In genomic region chr7:151405056-151405455, GRCh38 we compare ENCODE assay signal across 13 cellular contexts. TPM values are rescaled to one million over a fixed set of nuclear protein-coding genes. Genes with fewer than 3 reads are reported as not detected.
"Had no signal": no experiment of that assay in that cellular context is flagged by ENCODE, and none has a peak within 500 bp of the region (broad histone marks: within the 10 kb centered on the region; RNA-seq: fewer than 3 reads in every experiment).

No MANE protein-coding gene starts in this region.

- H3K4me3 Mint-ChIP-seq: activated B cell treated with CpG ODN at 0.5 μM for 24 hours; activated CD4-positive, alpha-beta T cell treated with anti-CD3 and anti-CD28 coated beads, Interleukin-2, amount 10 ng/mL, durations not matched to agents 24 days and 14 days; activated naive CD4-positive, alpha-beta T cell treated with anti-CD3 and anti-CD28 coated beads for 36 hours; activated T-helper 17 cell treated with anti-CD3 and anti-CD28 coated beads, Interleukin-2, amount 50 U/mL, for 72 hours; dendritic cell treated with granulocyte-macrophage colony-stimulating factor and Interleukin-4, amounts not matched to agents 40 ng/mL and 50 ng/mL, for 4 days; immature natural killer cell; natural killer cell had no signal

- ATAC-seq: activated T-helper 17 cell treated with anti-CD3 and anti-CD28 coated beads, Interleukin-2, amount 50 U/mL, for 72 hours; natural killer cell had no signal

- H3K9me3 Mint-ChIP-seq: activated B cell treated with CpG ODN at 0.5 μM for 24 hours; activated CD4-positive, alpha-beta T cell treated with anti-CD3 and anti-CD28 coated beads, Interleukin-2, amount 10 ng/mL, durations not matched to agents 24 days and 14 days; activated naive CD4-positive, alpha-beta T cell treated with anti-CD3 and anti-CD28 coated beads for 36 hours; activated T-helper 17 cell treated with anti-CD3 and anti-CD28 coated beads, Interleukin-2, amount 50 U/mL, for 72 hours; dendritic cell treated with granulocyte-macrophage colony-stimulating factor and Interleukin-4, amounts not matched to agents 40 ng/mL and 50 ng/mL, for 4 days; immature natural killer cell; natural killer cell had no signal

- H3K4me3 ChIP-seq: lung had no signal

- DNase-seq: activated B cell treated with CpG ODN at 0.5 μM for 24 hours; activated CD4-positive, alpha-beta T cell treated with anti-CD3 and anti-CD28 coated beads, Interleukin-2, amount 10 ng/mL, durations not matched to agents 24 days and 14 days; activated naive CD4-positive, alpha-beta T cell treated with anti-CD3 and anti-CD28 coated beads for 36 hours; immature natural killer cell; left cardiac atrium; natural killer cell; stimulated activated CD4-positive, alpha-beta T cell treated with anti-CD3 and anti-CD28 coated beads, Interleukin-2, amount 100 ng/mL, for 48 hours; stimulated activated naive CD4-positive, alpha-beta T cell treated with Interleukin-2 at 50 U/mL for 16 hours had no signal

- H3K36me3 Mint-ChIP-seq: immature natural killer cell, natural killer cell had no signal

- H3K27ac Mint-ChIP-seq: activated B cell treated with CpG ODN at 0.5 μM for 24 hours; activated CD4-positive, alpha-beta T cell treated with anti-CD3 and anti-CD28 coated beads, Interleukin-2, amount 10 ng/mL, durations not matched to agents 24 days and 14 days; activated naive CD4-positive, alpha-beta T cell treated with anti-CD3 and anti-CD28 coated beads for 36 hours; activated T-helper 17 cell treated with anti-CD3 and anti-CD28 coated beads, Interleukin-2, amount 50 U/mL, for 72 hours; dendritic cell treated with granulocyte-macrophage colony-stimulating factor and Interleukin-4, amounts not matched to agents 40 ng/mL and 50 ng/mL, for 4 days had no signal

RNA-seq across cellular contexts. Expression of gene WDR86, which starts 4.8 kb away (rescaled TPM):
- total RNA-seq: activated CD4-positive, alpha-beta T cell treated with anti-CD3 and anti-CD28 coated beads, Interleukin-2, amount 10 ng/mL, durations not matched to agents 24 days and 14 days; activated naive CD4-positive, alpha-beta T cell treated with anti-CD3 and anti-CD28 coated beads for 36 hours; T-helper 1 cell treated with Interleukin-12 subunit alpha and Interleukin-12 subunit beta and Interleukin-4 antibody, amounts not matched to agents 30 ng/mL and 1 ng/mL, for 36 hours had no signal

RNA-seq across cellular contexts. Expression of gene CRYGN, which starts 34.9 kb away (rescaled TPM):
- total RNA-seq: activated B cell treated with CpG ODN at 0.5 μM for 24 hours; activated CD4-positive, alpha-beta T cell treated with anti-CD3 and anti-CD28 coated beads, Interleukin-2, amount 10 ng/mL, durations not matched to agents 24 days and 14 days; activated naive CD4-positive, alpha-beta T cell treated with anti-CD3 and anti-CD28 coated beads for 36 hours; activated T-helper 17 cell treated with anti-CD3 and anti-CD28 coated beads, Interleukin-2, amount 50 U/mL, for 72 hours; natural killer cell; T-helper 1 cell treated with Interleukin-12 subunit alpha and Interleukin-12 subunit beta and Interleukin-4 antibody, amounts not matched to agents 30 ng/mL and 1 ng/mL, for 36 hours; ureter had no signal
- polyA plus RNA-seq: immature natural killer cell had no signal
